14 cellular contexts compared by ENCODE assay signal in the genomic region with DNA sequence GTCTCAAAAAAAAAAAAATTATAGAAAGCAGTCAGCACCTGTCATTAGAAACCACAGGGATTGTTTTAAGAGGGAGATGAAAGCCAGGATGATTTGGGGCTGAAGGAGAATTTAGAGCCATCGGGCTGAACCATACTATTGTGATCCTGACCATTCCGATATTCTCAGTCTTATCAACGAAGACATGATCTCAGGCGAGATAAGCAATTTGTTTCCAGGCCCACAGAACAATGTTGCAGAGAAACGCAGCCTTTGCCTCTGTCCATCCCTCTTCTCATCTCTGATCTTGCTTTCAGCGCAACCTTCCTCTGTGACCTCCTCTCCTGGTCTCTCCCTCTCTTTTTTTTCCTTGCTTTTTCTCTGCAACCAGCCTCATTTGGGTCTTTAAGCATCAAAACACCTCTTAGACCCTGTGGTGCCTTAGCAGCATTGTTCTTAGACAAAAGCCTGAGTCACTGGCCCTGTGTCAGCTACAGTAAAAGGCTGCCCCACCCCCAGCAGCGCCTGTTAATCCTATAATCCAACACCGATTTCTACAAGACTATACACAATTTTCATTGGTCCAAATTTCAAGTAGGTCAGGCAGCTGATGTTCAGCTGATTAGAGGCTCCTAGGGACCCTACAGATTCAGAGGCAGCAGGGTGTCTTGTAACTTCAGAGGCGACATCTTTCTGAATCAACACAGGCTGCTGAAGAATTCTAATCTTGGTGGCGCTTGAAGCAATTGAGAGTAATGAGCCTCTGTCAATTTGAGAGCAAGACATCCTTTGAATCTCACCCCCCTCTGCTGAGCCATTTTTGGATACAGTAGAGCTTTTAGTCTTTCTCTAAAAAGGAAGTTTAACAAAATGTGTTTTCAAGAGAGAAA.
A peak's percentile ranks its signal among the peaks of the same experiment; 100 is the strongest.
DNase-seq lines count a peak whose midpoint lies in the region; ATAC-seq, FAIRE-seq and TF ChIP-seq lines count a peak whose summit lies in the region.
"Had no signal": no experiment of that assay in that cellular context is flagged by ENCODE, and none has a peak within 500 bp of the region (broad histone marks: within the 10 kb centered on the region; RNA-seq: fewer than 3 reads in every experiment).

No MANE protein-coding gene starts in this region.

- H3K4me1 ChIP-seq in tibial artery, result no peaks in the 10 kb centered on the region

- H3K4me1 Mint-ChIP-seq in stimulated activated naive CD8-positive, alpha-beta T cell treated with anti-CD3 and anti-CD28 coated beads, Interleukin-15, amount 100 ng/mL, for 72 hours, result peaks cover 63% of the 10 kb centered on the region

- H3K4me3 ChIP-seq in fibroblast of pulmonary artery (replicated peaks; ENCODE audit: low read depth, low read length) (no peak overlapping the region), MG63 (no peak overlapping the region), tibial artery (no peak overlapping the region)
- H3K4me3 ChIP-seq: BLaER1, skin epidermis had no signal

- FAIRE-seq in urothelium cell line (lab: Jason Lieb, UNC), result no peak

- peak; percentile 58 for ATAC-seq in stimulated activated naive CD8-positive, alpha-beta T cell treated with anti-CD3 and anti-CD28 coated beads, Interleukin-15, Interleukin-2, amounts not matched to agents 100 U/mL and 50 U/mL, for 24 hours
- no peak for ATAC-seq in stimulated activated naive CD8-positive, alpha-beta T cell treated with anti-CD3 and anti-CD28 coated beads, Interleukin-15, amount 100 ng/mL, for 72 hours
- ATAC-seq: activated CD4-positive, CD25-positive, alpha-beta regulatory T cell treated with anti-CD3 and anti-CD28 coated beads, Interleukin-2, amount 50 U/mL, for 24 hours had no signal

- peak overlapping the region in 1 of 2 donors; percentile 30 for H3K27ac Mint-ChIP-seq in stimulated activated naive CD8-positive, alpha-beta T cell treated with anti-CD3 and anti-CD28 coated beads, Interleukin-15, amount 100 ng/mL, for 72 hours

- H3K27ac ChIP-seq in tibial artery, result no peak overlapping the region
- H3K27ac ChIP-seq: BLaER1, skin epidermis had no signal

- TF ChIP-seq CTCF in fibroblast of pulmonary artery (IDR thresholded peaks at IDR 0.05; ENCODE audit: low read length, missing control alignments) (no peak), tibial artery (IDR thresholded peaks at IDR 0.05) (no peak)

- H3K27me3 ChIP-seq in MG63 (no peaks in the 10 kb centered on the region; the same call in 1 of the 2 replicates), tibial artery (no peaks in the 10 kb centered on the region)
- H3K27me3 ChIP-seq: BLaER1 had no signal

- H3K9me3 ChIP-seq in MG63 (no peaks in the 10 kb centered on the region), tibial artery (no peaks in the 10 kb centered on the region)
- H3K9me3 ChIP-seq: BLaER1 had no signal

- H3K4me3 Mint-ChIP-seq in stimulated activated naive CD8-positive, alpha-beta T cell treated with anti-CD3 and anti-CD28 coated beads, Interleukin-15, amount 100 ng/mL, for 72 hours, result no peak overlapping the region

- intact Hi-C loops in tibial artery (cut with DNase I; ENCODE audit: low total_unique reads), result no loop called here

- no peaks in the 10 kb centered on the region for H3K36me3 ChIP-seq in MG63
- no peaks in the 10 kb centered on the region for H3K36me3 ChIP-seq in tibial artery
- H3K36me3 ChIP-seq: BLaER1 had no signal

- H3K27me3 Mint-ChIP-seq in stimulated activated naive CD8-positive, alpha-beta T cell treated with anti-CD3 and anti-CD28 coated beads, Interleukin-15, amount 100 ng/mL, for 72 hours, result no peaks in the 10 kb centered on the region

- H3K9me3 Mint-ChIP-seq in stimulated activated naive CD8-positive, alpha-beta T cell treated with anti-CD3 and anti-CD28 coated beads, Interleukin-15, amount 100 ng/mL, for 72 hours, result no peaks in the 10 kb centered on the region

- peak; percentile 37 for DNase-seq in stimulated activated naive CD8-positive, alpha-beta T cell treated with anti-CD3 and anti-CD28 coated beads, Interleukin-15, Interleukin-2, amounts not matched to agents 100 U/mL and 50 U/mL, for 24 hours
- DNase-seq in stimulated activated naive CD8-positive, alpha-beta T cell treated with anti-CD3 and anti-CD28 coated beads, Interleukin-15, amount 100 ng/mL, for 72 hours, result no peak
- DNase-seq in RPMI7951 (ENCODE audit: low read depth) (peak; percentile 19), fibroblast of pulmonary artery (ENCODE audit: low read depth) (peak; percentile 11), urothelium cell line (ENCODE audit: low spot score) (peak; percentile 51), NCI-H1105 treated with DMSO at 0.1 percent for 48 hours (lab: John Stamatoyannopoulos, UW) (no peak), MG63 (no peak), tibial artery (no peak)
- DNase-seq: effector CD8-positive, alpha-beta T cell; NCI-H446 treated with DMSO at 0.1 percent for 48 hours; SIG-M5 had no signal

Comparison
In these comparisons a context has a peak if more than half of its experiments do, and no peak if none do; other contexts are left out.
1. DNase-seq: peak in stimulated activated naive CD8-positive, alpha-beta T cell treated with anti-CD3 and anti-CD28 coated beads, Interleukin-15, Interleukin-2, amounts not matched to agents 100 U/mL and 50 U/mL, for 24 hours (single experiment), RPMI7951 (single experiment), fibroblast of pulmonary artery (single experiment) and urothelium cell line (single experiment); none in stimulated activated naive CD8-positive, alpha-beta T cell treated with anti-CD3 and anti-CD28 coated beads, Interleukin-15, amount 100 ng/mL, for 72 hours (0 of 2), NCI-H1105 treated with DMSO at 0.1 percent for 48 hours (single experiment), MG63 (single experiment) and tibial artery (0 of 2).